27 cellular contexts compared by ENCODE assay signal in the genomic region with DNA sequence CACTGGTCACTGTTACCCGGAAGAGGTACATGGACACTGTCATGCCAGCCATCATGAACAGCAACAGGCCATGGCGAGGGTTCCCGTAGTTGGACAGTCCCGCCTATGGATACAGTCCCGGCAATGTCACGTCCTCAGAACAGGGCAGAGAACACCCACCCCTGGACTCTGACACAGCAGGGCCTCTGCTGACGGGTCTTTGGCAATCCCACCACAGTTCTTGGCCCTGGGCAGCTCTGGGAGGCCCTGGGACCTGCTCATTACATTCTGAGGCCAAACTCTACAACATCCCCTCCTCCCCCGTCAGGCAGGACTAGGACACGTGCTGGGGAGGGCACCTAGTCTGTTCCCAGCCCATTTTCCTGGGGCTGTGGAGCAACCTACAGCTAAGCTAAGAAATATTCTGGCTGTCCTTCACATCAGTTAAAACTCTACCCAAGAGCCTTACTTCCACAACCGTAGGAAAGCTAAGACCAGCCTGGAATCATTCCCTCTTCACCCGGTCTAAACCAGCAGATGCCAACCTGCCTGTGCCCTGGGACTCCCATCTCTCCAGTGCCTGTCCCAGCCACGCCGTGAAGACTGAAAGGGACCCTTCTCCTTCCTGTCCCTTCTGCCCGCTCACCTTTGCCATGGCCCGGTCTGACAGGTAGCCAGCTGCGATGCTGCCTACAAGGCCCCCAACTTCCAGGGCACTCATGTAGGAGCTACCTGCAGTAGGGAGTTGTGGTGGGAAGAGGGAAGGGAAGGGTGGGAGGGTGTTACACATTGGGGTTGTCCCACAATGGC. TPM values are rescaled to one million over a fixed set of nuclear protein-coding genes. Genes with fewer than 3 reads are reported as not detected.
DNase-seq lines count a peak whose midpoint lies in the region; ATAC-seq, FAIRE-seq and TF ChIP-seq lines count a peak whose summit lies in the region.
"Had no signal": no experiment of that assay in that cellular context is flagged by ENCODE, and none has a peak within 500 bp of the region (broad histone marks: within the 10 kb centered on the region; RNA-seq: fewer than 3 reads in every experiment).

No MANE protein-coding gene starts in this region.

- H3K27me3 ChIP-seq in duodenal mucosa (ENCODE audit: control insufficient read depth in 1 of 2, insufficient read depth in 2 of 2, low read length in 2 of 2) (no peaks in the 10 kb centered on the region), pancreas (no peaks in the 10 kb centered on the region)
- H3K27me3 ChIP-seq: dorsolateral prefrontal cortex had no signal

- no peaks in the 10 kb centered on the region for H3K9me3 Mint-ChIP-seq in activated naive CD4-positive, alpha-beta T cell treated with anti-CD3 and anti-CD28 coated beads, Interleukin-2, amount 50 U/mL, for 72 hours
- no peaks in the 10 kb centered on the region for H3K9me3 Mint-ChIP-seq in activated naive CD4-positive, alpha-beta T cell treated with anti-CD3 and anti-CD28 coated beads for 36 hours
- H3K9me3 Mint-ChIP-seq: stimulated activated naive CD8-positive, alpha-beta T cell treated with anti-CD3 and anti-CD28 coated beads, Interleukin-15, amount 100 ng/mL, for 72 hours had no signal

- H3K36me3 ChIP-seq in duodenal mucosa (ENCODE audit: control insufficient read depth in 1 of 2, insufficient read depth in 2 of 2, low read length in 2 of 2) (peaks cover 12 to 42% of the 10 kb centered on the region in 2 donors), pancreas (peaks cover 0 to 16% (median 14%) of the 10 kb centered on the region in 3 donors)

- peaks cover 62 to 77% of the 10 kb centered on the region in 2 donors for H3K4me1 ChIP-seq in duodenal mucosa (ENCODE audit: control insufficient read depth in 1 of 2, insufficient read depth in 2 of 2, low read length in 2 of 2)
- peaks cover 11 to 30% (median 17%) of the 10 kb centered on the region in 3 donors for H3K4me1 ChIP-seq in pancreas

- H3K9ac ChIP-seq in duodenal mucosa (ENCODE audit: low read depth in 1 of 2, low read length in 2 of 2) = peak overlapping the region; percentile 48 to 56

- H3K4me3 Mint-ChIP-seq in activated naive CD4-positive, alpha-beta T cell treated with anti-CD3 and anti-CD28 coated beads for 36 hours = no peak overlapping the region
- H3K4me3 Mint-ChIP-seq: stimulated activated naive CD8-positive, alpha-beta T cell treated with anti-CD3 and anti-CD28 coated beads, Interleukin-15, amount 100 ng/mL, for 72 hours had no signal

- intact Hi-C loops in activated naive CD4-positive, alpha-beta T cell treated with anti-CD3 and anti-CD28 coated beads for 36 hours (cut with micrococcal nuclease) = no loop called here
- intact Hi-C loops in pancreas (cut with DNase I) = no loop called here

- H3K27ac ChIP-seq in duodenal mucosa (ENCODE audit: low read depth, low read length) (no peak overlapping the region), pancreas (peak overlapping the region in 3 of 4 donors; percentile 32 to 55 (median 34))
- H3K27ac ChIP-seq: A549 had no signal

- H3K4me3 ChIP-seq in duodenal mucosa (ENCODE audit: low read depth in 1 of 2, low read length in 2 of 2) = peak overlapping the region; percentile 89 to 93
- H3K4me3 ChIP-seq in pancreas = peak overlapping the region in 1 of 4 donors; percentile 62
- H3K4me3 ChIP-seq: A549, dorsolateral prefrontal cortex had no signal

- TF ChIP-seq POLR2A in GM18505 (IDR thresholded peaks at IDR 0.05; ENCODE audit: borderline replicate concordance, extremely low read depth, insufficient read depth, insufficient read length) = no peak

- TF ChIP-seq CTCF in pancreas (IDR thresholded peaks at IDR 0.05) = no peak

- peak overlapping the region; percentile 21 to 50 for H3K27ac Mint-ChIP-seq in activated naive CD4-positive, alpha-beta T cell treated with anti-CD3 and anti-CD28 coated beads, Interleukin-2, amount 50 U/mL, for 72 hours
- no peak overlapping the region for H3K27ac Mint-ChIP-seq in activated naive CD4-positive, alpha-beta T cell treated with anti-CD3 and anti-CD28 coated beads for 36 hours

- CTCF ChIA-PET in activated naive CD4-positive, alpha-beta T cell treated with anti-CD3 and anti-CD28 coated beads for 36 hours (lab: Charles Lee) = no interaction called here

- peaks cover 48% of the 10 kb centered on the region for H3K4me1 Mint-ChIP-seq in activated naive CD4-positive, alpha-beta T cell treated with anti-CD3 and anti-CD28 coated beads for 36 hours (ENCODE audit: low read depth)

- H3K36me3 Mint-ChIP-seq in activated naive CD4-positive, alpha-beta T cell treated with anti-CD3 and anti-CD28 coated beads, Interleukin-2, amount 50 U/mL, for 72 hours = peaks cover 7 to 21% of the 10 kb centered on the region in 2 donors
- peaks cover 27% of the 10 kb centered on the region for H3K36me3 Mint-ChIP-seq in activated naive CD4-positive, alpha-beta T cell treated with anti-CD3 and anti-CD28 coated beads for 36 hours (ENCODE audit: low read depth)

- H3K27me3 Mint-ChIP-seq in activated naive CD4-positive, alpha-beta T cell treated with anti-CD3 and anti-CD28 coated beads for 36 hours (ENCODE audit: low read depth) = no peaks in the 10 kb centered on the region
- H3K27me3 Mint-ChIP-seq: stimulated activated naive CD8-positive, alpha-beta T cell treated with anti-CD3 and anti-CD28 coated beads, Interleukin-15, amount 100 ng/mL, for 72 hours had no signal

- 77 to 82% methylated on average over 16 of the region's 16 CpGs for WGBS in pancreas, 2 donors

- ATAC-seq in activated naive CD4-positive, alpha-beta T cell treated with anti-CD3 and anti-CD28 coated beads, Interleukin-2, amount 50 U/mL, for 72 hours = no peak
- ATAC-seq in pancreas (no peak), GM18505 (IDR thresholded peaks at IDR 0.05; ENCODE audit: unreplicated experiment) (no peak)
- no peak for ATAC-seq in activated CD4-positive, CD25-positive, alpha-beta regulatory T cell treated with anti-CD3 and anti-CD28 coated beads, Interleukin-2, amount 50 U/mL, for 24 hours
- ATAC-seq in stimulated activated naive CD8-positive, alpha-beta T cell treated with anti-CD3 and anti-CD28 coated beads, Interleukin-15, Interleukin-2, amounts not matched to agents 100 U/mL and 50 U/mL, for 24 hours = no peak
- ATAC-seq: A549; stimulated activated naive CD8-positive, alpha-beta T cell treated with anti-CD3 and anti-CD28 coated beads, Interleukin-15, amount 100 ng/mL, for 72 hours had no signal

- no peak for FAIRE-seq in pancreas (lab: Jason Lieb, UNC)
- FAIRE-seq: A549, D721Med, H1, islet of Langerhans, TTC549 had no signal

- no peak for DNase-seq in activated naive CD4-positive, alpha-beta T cell treated with anti-CD3 and anti-CD28 coated beads, Interleukin-2, amount 50 U/mL, for 72 hours (ENCODE audit: low spot score in 2 of 2)
- no peak for DNase-seq in activated naive CD4-positive, alpha-beta T cell treated with anti-CD3 and anti-CD28 coated beads for 36 hours
- peak in 1 of 6 donors; percentile 8 for DNase-seq in pancreas
- no peak for DNase-seq in stimulated activated naive CD8-positive, alpha-beta T cell treated with anti-CD3 and anti-CD28 coated beads, Interleukin-15, Interleukin-2, amounts not matched to agents 100 U/mL and 50 U/mL, for 24 hours
- DNase-seq in stimulated activated CD4-positive, alpha-beta T cell treated with anti-CD3 and anti-CD28 coated beads, Interleukin-12 subunit alpha, Interleukin-12 subunit beta, amount 100 ng/mL, for 4 hours = no peak
- DNase-seq: activated CD4-positive, alpha-beta T cell treated with anti-CD3 and anti-CD28 coated beads, Interleukin-2, amount 50 U/mL, for 1 hour; activated CD8-positive, alpha-beta memory T cell treated with anti-CD3 and anti-CD28 coated beads, Interleukin-2, amount 50 U/mL, for 48 hours; activated gamma-delta T cell; amygdala; central memory CD4-positive, alpha-beta T cell; dorsolateral prefrontal cortex; hippocampal formation; mammary epithelial cell; NCI-H1930; NCI-H345; OCI-M1; SHP77; stimulated activated CD4-positive, alpha-beta T cell treated with anti-CD3 and anti-CD28 coated beads, Interleukin-4, amount 100 ng/mL, for 1 hour; stimulated activated naive CD8-positive, alpha-beta T cell treated with anti-CD3 and anti-CD28 coated beads, Interleukin-15, amount 100 ng/mL, for 72 hours had no signal

- no peaks in the 10 kb centered on the region for H3K9me3 ChIP-seq in duodenal mucosa (ENCODE audit: control insufficient read depth in 1 of 2, low read length in 2 of 2)
- no peaks in the 10 kb centered on the region for H3K9me3 ChIP-seq in pancreas
- H3K9me3 ChIP-seq: A549 had no signal

RNA-seq across cellular contexts. Expression of gene SLC37A4, which starts 4.5 kb away (rescaled TPM):
- total RNA-seq in activated naive CD4-positive, alpha-beta T cell treated with anti-CD3 and anti-CD28 coated beads, Interleukin-2, amount 50 U/mL, for 72 hours = 10 to 100 TPM; 22.3 to 33.4 TPM
- total RNA-seq in activated naive CD4-positive, alpha-beta T cell treated with anti-CD3 and anti-CD28 coated beads for 36 hours = 10 to 100 TPM; 28.3 to 30.3 TPM
- 10 to 100 TPM; 27.1 to 41.6 (median 32.6) TPM for total RNA-seq in pancreas
- polyA plus RNA-seq in pancreas = 100 to 1,000 TPM in 1 of 2 donors, 10 to 100 TPM in 1; 67.0 to 163 TPM

RNA-seq across cellular contexts. Expression of gene TRAPPC4, which starts 7.6 kb away (rescaled TPM):
- 100 to 1,000 TPM in 1 of 2 donors, 10 to 100 TPM in 1; 67.3 to 123 TPM for total RNA-seq in activated naive CD4-positive, alpha-beta T cell treated with anti-CD3 and anti-CD28 coated beads, Interleukin-2, amount 50 U/mL, for 72 hours
- total RNA-seq in activated naive CD4-positive, alpha-beta T cell treated with anti-CD3 and anti-CD28 coated beads for 36 hours = 10 to 100 TPM; 66.4 to 69.9 TPM
- total RNA-seq in pancreas = 10 to 100 TPM; 13.7 to 36.5 (median 27.2) TPM
- polyA plus RNA-seq in pancreas = 10 to 100 TPM; 21.6 to 55.7 TPM

RNA-seq across cellular contexts. Expression of gene RPS25, which starts 8.0 kb away (rescaled TPM):
- total RNA-seq in activated naive CD4-positive, alpha-beta T cell treated with anti-CD3 and anti-CD28 coated beads, Interleukin-2, amount 50 U/mL, for 72 hours = 1,000 to 10,000 TPM; 1,843 to 2,330 TPM
- 1,000 to 10,000 TPM; 2,183 to 2,206 TPM for total RNA-seq in activated naive CD4-positive, alpha-beta T cell treated with anti-CD3 and anti-CD28 coated beads for 36 hours
- 100 to 1,000 TPM; 536 to 863 (median 675) TPM for total RNA-seq in pancreas
- 1,000 to 10,000 TPM; 1,298 to 1,472 TPM for polyA plus RNA-seq in pancreas

RNA-seq across cellular contexts. Expression of gene CENATAC, which starts 28.2 kb away (rescaled TPM):
- total RNA-seq in activated naive CD4-positive, alpha-beta T cell treated with anti-CD3 and anti-CD28 coated beads, Interleukin-2, amount 50 U/mL, for 72 hours = 10 to 100 TPM; 39.0 to 60.1 TPM
- 10 to 100 TPM; 17.4 to 18.0 TPM for total RNA-seq in activated naive CD4-positive, alpha-beta T cell treated with anti-CD3 and anti-CD28 coated beads for 36 hours
- total RNA-seq in pancreas = 10 to 100 TPM in 4 of 6 donors, 1 to 10 TPM in 2; 9.1 to 21.3 (median 14.0) TPM
- 10 to 100 TPM; 61.1 to 86.2 TPM for polyA plus RNA-seq in pancreas

RNA-seq across cellular contexts. Expression of gene HYOU1, which starts 30.8 kb away (rescaled TPM):
- 100 to 1,000 TPM in 1 of 2 donors, 10 to 100 TPM in 1; 71.7 to 117 TPM for total RNA-seq in activated naive CD4-positive, alpha-beta T cell treated with anti-CD3 and anti-CD28 coated beads, Interleukin-2, amount 50 U/mL, for 72 hours
- 100 to 1,000 TPM; 108 to 116 TPM for total RNA-seq in activated naive CD4-positive, alpha-beta T cell treated with anti-CD3 and anti-CD28 coated beads for 36 hours
- total RNA-seq in pancreas = 100 to 1,000 TPM; 105 to 210 (median 169) TPM
- 10 to 100 TPM; 79.2 to 79.8 TPM for polyA plus RNA-seq in pancreas
